In genomic region chr4:127668770-127669169, GRCh38 we compare ENCODE assay signal across 24 cellular contexts. TPM values are rescaled to one million over a fixed set of nuclear protein-coding genes. Genes with fewer than 3 reads are reported as not detected.
"Had no signal": no experiment of that assay in that cellular context is flagged by ENCODE, and none has a peak within 500 bp of the region (broad histone marks: within the 10 kb centered on the region; RNA-seq: fewer than 3 reads in every experiment).

No MANE protein-coding gene starts in this region.

- H3K4me3 ChIP-seq: adrenal gland, body of pancreas, tibial nerve, uterus had no signal

- H3K9me3 Mint-ChIP-seq: activated B cell treated with CpG ODN at 0.5 μM for 24 hours; activated CD4-positive, alpha-beta memory T cell treated with anti-CD3 and anti-CD28 coated beads for 36 hours; activated naive CD4-positive, alpha-beta T cell treated with anti-CD3 and anti-CD28 coated beads, Interleukin-2, amount 50 U/mL, for 72 hours; activated T-helper 1 cell treated with anti-CD3 and anti-CD28 coated beads, Interleukin-12 subunit alpha, Interleukin-12 subunit beta, Interleukin-2, Interleukin-4 antibody, amounts not matched to agents 30 ng/mL and 10 ng/mL and 1 ng/mL, durations not matched to agents 14 hours and 24 hours and 36 hours; central memory CD8-positive, alpha-beta T cell; memory B cell; T-cell had no signal

- H3K9me3 ChIP-seq: adrenal gland, body of pancreas, tibial nerve, uterus had no signal

- H3K4me1 Mint-ChIP-seq: activated B cell treated with CpG ODN at 0.5 μM for 24 hours; central memory CD8-positive, alpha-beta T cell; immature natural killer cell; memory B cell; natural killer cell; T-cell had no signal

- H3K36me3 Mint-ChIP-seq: activated CD4-positive, alpha-beta memory T cell treated with anti-CD3 and anti-CD28 coated beads for 36 hours; activated naive CD4-positive, alpha-beta T cell treated with anti-CD3 and anti-CD28 coated beads, Interleukin-2, amount 50 U/mL, for 72 hours; immature natural killer cell; memory B cell; natural killer cell; T-cell had no signal

- H3K36me3 ChIP-seq: adrenal gland, tibial nerve had no signal

- H3K27me3 ChIP-seq: adrenal gland, body of pancreas, tibial nerve, uterus had no signal

- ATAC-seq: activated naive CD4-positive, alpha-beta T cell treated with anti-CD3 and anti-CD28 coated beads, Interleukin-2, amount 50 U/mL, for 72 hours; body of pancreas; esophagus mucosa; natural killer cell; T-cell had no signal

- H3K27me3 Mint-ChIP-seq: activated B cell treated with CpG ODN at 0.5 μM for 24 hours; central memory CD8-positive, alpha-beta T cell had no signal

- H3K27ac ChIP-seq: adrenal gland, body of pancreas, tibial nerve, uterus had no signal

- H3K4me1 ChIP-seq: adrenal gland, body of pancreas, tibial nerve, uterus had no signal

- DNase-seq: activated B cell treated with CpG ODN at 0.5 μM for 24 hours; activated CD4-positive, alpha-beta memory T cell treated with anti-CD3 and anti-CD28 coated beads for 36 hours; activated CD4-positive, alpha-beta T cell treated with anti-CD3 and anti-CD28 coated beads for 4 hours; activated gamma-delta T cell treated with Interleukin-2 at 50 U/mL for 16 hours; activated T-cell treated with anti-CD3 and anti-CD28 coated beads for 4 hours; adrenal gland; body of pancreas; cortex of kidney; effector CD4-positive, alpha-beta T cell; immature natural killer cell; kidney glomerular epithelial cell; natural killer cell; occipital lobe; posterior cingulate gyrus; stimulated activated CD4-positive, alpha-beta T cell treated with anti-CD3 and anti-CD28 coated beads, Interleukin-2, amount 100 ng/mL, for 24 hours; stimulated activated naive CD4-positive, alpha-beta T cell treated with Interleukin-2 at 50 U/mL for 16 hours; T-cell; uterus had no signal

- H3K4me3 Mint-ChIP-seq: activated B cell treated with CpG ODN at 0.5 μM for 24 hours; activated CD4-positive, alpha-beta memory T cell treated with anti-CD3 and anti-CD28 coated beads for 36 hours; activated T-helper 1 cell treated with anti-CD3 and anti-CD28 coated beads, Interleukin-12 subunit alpha, Interleukin-12 subunit beta, Interleukin-2, Interleukin-4 antibody, amounts not matched to agents 30 ng/mL and 10 ng/mL and 1 ng/mL, durations not matched to agents 14 hours and 24 hours and 36 hours; central memory CD8-positive, alpha-beta T cell; immature natural killer cell; memory B cell; natural killer cell; T-cell had no signal

- H3K27ac Mint-ChIP-seq: activated B cell treated with CpG ODN at 0.5 μM for 24 hours; activated CD4-positive, alpha-beta memory T cell treated with anti-CD3 and anti-CD28 coated beads for 36 hours; activated naive CD4-positive, alpha-beta T cell treated with anti-CD3 and anti-CD28 coated beads, Interleukin-2, amount 50 U/mL, for 72 hours; activated T-helper 1 cell treated with anti-CD3 and anti-CD28 coated beads, Interleukin-12 subunit alpha, Interleukin-12 subunit beta, Interleukin-2, Interleukin-4 antibody, amounts not matched to agents 30 ng/mL and 10 ng/mL and 1 ng/mL, durations not matched to agents 14 hours and 24 hours and 36 hours; immature natural killer cell; memory B cell; natural killer cell; T-cell had no signal

RNA-seq across cellular contexts. Expression of gene INTU, which starts 36.0 kb away (rescaled TPM):
- total RNA-seq: activated T-helper 1 cell treated with anti-CD3 and anti-CD28 coated beads, Interleukin-12 subunit alpha, Interleukin-12 subunit beta, Interleukin-2, Interleukin-4 antibody, amounts not matched to agents 30 ng/mL and 10 ng/mL and 1 ng/mL, durations not matched to agents 14 hours and 24 hours and 36 hours had no signal
